In the genomic region with DNA sequence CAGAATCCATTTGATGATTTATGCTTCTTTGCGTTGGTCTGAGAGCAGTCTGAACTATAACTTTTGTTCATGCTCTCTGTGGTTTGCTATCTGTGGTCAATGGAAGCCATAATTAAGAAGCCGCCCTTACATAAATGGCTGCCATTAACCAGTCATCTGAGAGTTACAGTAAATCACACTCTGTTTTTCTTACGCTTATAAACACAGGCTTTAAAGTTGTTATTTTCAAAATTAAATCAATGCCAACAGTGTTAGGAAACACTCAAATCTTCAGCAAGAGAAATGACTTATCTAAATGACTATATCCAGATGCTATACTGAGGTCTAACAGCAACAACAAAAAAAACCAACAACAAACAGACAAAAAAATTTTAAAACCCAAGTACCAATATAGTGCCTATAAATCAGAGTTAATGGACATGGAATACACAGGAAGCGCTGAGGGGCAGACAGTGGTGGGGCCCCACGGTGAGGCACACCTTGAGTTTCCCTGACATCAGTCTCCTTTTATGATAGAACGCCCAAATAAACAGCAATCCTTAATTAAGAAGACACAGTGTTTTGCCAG, we compare ENCODE assay signal across 15 cellular contexts.
DNase-seq lines count a peak whose midpoint lies in the region; ATAC-seq and TF ChIP-seq lines count a peak whose summit lies in the region.
"Had no signal": no experiment of that assay in that cellular context is flagged by ENCODE, and none has a peak within 500 bp of the region (broad histone marks: within the 10 kb centered on the region; RNA-seq: fewer than 3 reads in every experiment).

No MANE protein-coding gene starts in this region.

- H3K9me3 ChIP-seq in mesenchymal stem cell (ENCODE audit: control insufficient read depth, low read length): no peaks in the 10 kb centered on the region
- H3K9me3 ChIP-seq in vagina: no peaks in the 10 kb centered on the region

- H3K36me3 ChIP-seq in mesenchymal stem cell (ENCODE audit: control insufficient read depth in 1 of 2, insufficient read depth in 2 of 2, low read depth in 1 of 2, low read length in 2 of 2): peaks cover 0 to 7% of the 10 kb centered on the region in 2 experiments
- no peaks in the 10 kb centered on the region for H3K36me3 ChIP-seq in vagina

- no peak for ATAC-seq in HG03565 (IDR thresholded peaks at IDR 0.05; ENCODE audit: unreplicated experiment)

- no peak overlapping the region for H3K27ac ChIP-seq in mesenchymal stem cell (ENCODE audit: low read length, poor library complexity, severe bottlenecking)
- no peak overlapping the region for H3K27ac ChIP-seq in vagina
- H3K27ac ChIP-seq: C4-2B had no signal

- H2BK5ac ChIP-seq in mesenchymal stem cell (ENCODE audit: low read depth, low read length, poor library complexity, severe bottlenecking): no peak overlapping the region

- H3K27me3 ChIP-seq in mesenchymal stem cell (ENCODE audit: control insufficient read depth in 1 of 2, insufficient read depth in 1 of 2, low read length in 2 of 2): no peaks in the 10 kb centered on the region
- no peaks in the 10 kb centered on the region for H3K27me3 ChIP-seq in vagina

- no peak overlapping the region for H3K14ac ChIP-seq in mesenchymal stem cell (ENCODE audit: low read length in 2 of 2)

- TF ChIP-seq POLR2A in vagina (IDR thresholded peaks at IDR 0.05): no peak

- H3K4me2 ChIP-seq in mesenchymal stem cell (ENCODE audit: low read length, poor library complexity, severe bottlenecking): no peak overlapping the region

- H2AFZ ChIP-seq in mesenchymal stem cell (ENCODE audit: low read depth, low read length): no peak overlapping the region

- H3K4me3 ChIP-seq in mesenchymal stem cell (ENCODE audit: insufficient read depth in 1 of 2, low read depth in 1 of 2, low read length in 2 of 2) (no peak overlapping the region), vagina (no peak overlapping the region)

- DNase-seq in H4 (ENCODE audit: low spot score) (peak; percentile 54), RPMI7951 (ENCODE audit: low read depth) (peak; percentile 5), astrocyte of the hippocampus (ENCODE audit: low read depth, low spot score) (peak; percentile 11), mesenchymal stem cell (peak; percentile 42), COR-L47 (lab: John Stamatoyannopoulos, UW) (no peak), vagina (ENCODE audit: extremely low spot score in 2 of 2) (no peak)
- DNase-seq: ACHN; Calu3; CD4-positive, alpha-beta memory T cell; DMS79 treated with DMSO at 0.1 percent for 48 hours; GF-D8; HCEC 1CT; KG1 had no signal

- WGBS in mesenchymal stem cell: 61% methylated on average over 5 of the region's 6 CpGs

- no peak overlapping the region for H2AK5ac ChIP-seq in mesenchymal stem cell (ENCODE audit: low read length, severe bottlenecking)

- no peak overlapping the region for H2BK12ac ChIP-seq in mesenchymal stem cell (ENCODE audit: low read length in 2 of 2)

- H2BK15ac ChIP-seq in mesenchymal stem cell (ENCODE audit: low read depth, poor library complexity, severe bottlenecking): no peak overlapping the region

- H3K23ac ChIP-seq in mesenchymal stem cell (ENCODE audit: low read length in 2 of 2): no peak overlapping the region

- H3K4ac ChIP-seq in mesenchymal stem cell (ENCODE audit: low read depth in 1 of 2, low read length in 2 of 2): no peak overlapping the region

- H3K9ac ChIP-seq in mesenchymal stem cell (ENCODE audit: low read length): no peak overlapping the region

- H4K91ac ChIP-seq in mesenchymal stem cell (ENCODE audit: low read length): no peak overlapping the region

- intact Hi-C loops in vagina (cut with DNase I): no loop called here

- H3K4me1 ChIP-seq in mesenchymal stem cell (ENCODE audit: control insufficient read depth, insufficient read depth, low read depth, low read length) (no peaks in the 10 kb centered on the region), vagina (no peaks in the 10 kb centered on the region)

- no peak for TF ChIP-seq CTCF in vagina (IDR thresholded peaks at IDR 0.05)

- peaks cover 7% of the 10 kb centered on the region for H3K79me1 ChIP-seq in mesenchymal stem cell (replicated peaks; ENCODE audit: low read length, poor library complexity, severe bottlenecking)

- no peak overlapping the region for H3K18ac ChIP-seq in mesenchymal stem cell (ENCODE audit: low read depth in 1 of 2, low read length in 2 of 2)

- H4K8ac ChIP-seq in mesenchymal stem cell (ENCODE audit: low read length): no peak overlapping the region

- no peak overlapping the region for H2BK120ac ChIP-seq in mesenchymal stem cell (ENCODE audit: low read depth, low read length)

Comparison
In these comparisons a context has a peak if more than half of its experiments do, and no peak if none do; other contexts are left out.
1. DNase-seq: peak in H4 (single experiment), RPMI7951 (single experiment), astrocyte of the hippocampus (single experiment) and mesenchymal stem cell (single experiment); none in COR-L47 (single experiment) and vagina (0 of 2).